1 cellular context compared by ENCODE assay signal in genomic region chr2:191412353-191412752, GRCh38.
TF ChIP-seq lines count a peak whose summit lies in the region.

No MANE protein-coding gene starts in this region.

TF ChIP-seq in HEK293, 187 proteins besides CTCF, POLR2A, EP300 and RAD21 (continued from another document):
- TF ChIP-seq ZSCAN30 (tag by site-specific recombination; IDR thresholded peaks at IDR 0.05) (no peak), ZNF362 (tag by site-specific recombination; IDR thresholded peaks at IDR 0.05) (no peak), ZNF501 (tag by site-specific recombination; IDR thresholded peaks at IDR 0.05) (no peak)
